ENCODE assay signal across 1 cellular context in the genomic region with DNA sequence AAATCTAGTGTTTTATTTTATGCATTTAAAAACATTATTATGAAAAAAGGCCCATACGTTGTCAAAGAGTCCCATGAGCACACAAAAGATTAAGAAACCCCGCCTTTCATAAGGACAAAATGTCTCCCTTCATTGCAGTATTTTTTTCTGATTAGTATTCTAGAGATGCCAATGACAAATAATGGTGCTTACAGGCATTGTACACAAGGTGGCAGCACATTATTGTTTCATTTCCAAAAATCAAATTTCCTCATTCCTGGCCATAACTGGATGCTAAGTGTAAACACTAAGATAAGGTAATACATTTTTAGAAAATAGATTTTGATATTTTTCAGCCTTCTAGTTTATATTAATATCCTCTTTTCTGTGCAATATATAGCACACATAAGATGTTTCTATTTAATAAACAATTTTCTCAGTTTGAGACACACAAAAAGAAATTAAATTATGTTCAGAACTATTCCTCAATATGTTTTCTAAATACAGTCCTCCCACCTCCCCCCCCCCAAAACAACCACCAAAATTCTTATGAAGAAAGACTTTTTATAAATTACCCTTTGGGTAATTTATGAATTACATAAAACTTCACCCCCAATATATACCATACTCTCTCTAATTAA.
A peak's percentile ranks its signal among the peaks of the same experiment; 100 is the strongest.
TF ChIP-seq lines count a peak whose summit lies in the region.

No MANE protein-coding gene starts in this region.

TF ChIP-seq in HepG2, 621 proteins besides CTCF, POLR2A, EP300 and RAD21 (continued from another document):
- TF ChIP-seq IRF9 (CRISPR knock-in tag; IDR thresholded peaks at IDR 0.05; ENCODE audit: borderline replicate concordance) = no peak
- no peak for TF ChIP-seq ETV5 (CRISPR knock-in tag; IDR thresholded peaks at IDR 0.05; ENCODE audit: borderline replicate concordance)
- TF ChIP-seq ELF3 (CRISPR knock-in tag; IDR thresholded peaks at IDR 0.05) = peak; percentile 45; the same call in 1 of the 2 replicates
- no peak for TF ChIP-seq ZNF616 (CRISPR knock-in tag; IDR thresholded peaks at IDR 0.05; ENCODE audit: low read depth)
- peak; percentile 54 for TF ChIP-seq STAG1 (CRISPR knock-in tag; IDR thresholded peaks at IDR 0.05)
- no peak for TF ChIP-seq SP2 (CRISPR knock-in tag; IDR thresholded peaks at IDR 0.05)
- 0 out of 2 replicates have a peak, but pooled peaks have one; percentile 8 for TF ChIP-seq FOXA3 (CRISPR knock-in tag; IDR thresholded peaks at IDR 0.05)
- TF ChIP-seq CENPX (CRISPR knock-in tag; IDR thresholded peaks at IDR 0.05) = no peak
- no peak for TF ChIP-seq TOPORS (CRISPR knock-in tag; IDR thresholded peaks at IDR 0.05)
- peak; percentile 57 for TF ChIP-seq SMC3 (IDR thresholded peaks at IDR 0.05; ENCODE audit: low read length)
- no peak for TF ChIP-seq KDM6A (CRISPR knock-in tag; IDR thresholded peaks at IDR 0.05; ENCODE audit: low read depth)
- TF ChIP-seq PAXIP1 (CRISPR knock-in tag; conservative IDR thresholded peaks at IDR 0.05) = no peak
- no peak for TF ChIP-seq AHR (CRISPR knock-in tag; IDR thresholded peaks at IDR 0.05)
- TF ChIP-seq, protein P1, sequence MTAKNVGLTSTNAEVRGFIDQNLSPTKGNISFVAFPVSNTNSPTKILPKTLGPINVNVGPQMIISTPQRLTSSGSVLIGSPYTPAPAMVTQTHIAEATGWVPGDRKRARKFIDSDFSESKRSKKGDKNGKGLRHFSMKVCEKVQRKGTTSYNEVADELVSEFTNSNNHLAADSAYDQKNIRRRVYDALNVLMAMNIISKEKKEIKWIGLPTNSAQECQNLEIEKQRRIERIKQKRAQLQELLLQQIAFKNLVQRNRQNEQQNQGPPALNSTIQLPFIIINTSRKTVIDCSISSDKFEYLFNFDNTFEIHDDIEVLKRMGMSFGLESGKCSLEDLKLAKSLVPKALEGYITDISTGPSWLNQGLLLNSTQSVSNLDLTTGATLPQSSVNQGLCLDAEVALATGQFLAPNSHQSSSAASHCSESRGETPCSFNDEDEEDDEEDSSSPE (CRISPR knock-in tag; IDR thresholded peaks at IDR 0.05) = no peak
- TF ChIP-seq, protein P2, sequence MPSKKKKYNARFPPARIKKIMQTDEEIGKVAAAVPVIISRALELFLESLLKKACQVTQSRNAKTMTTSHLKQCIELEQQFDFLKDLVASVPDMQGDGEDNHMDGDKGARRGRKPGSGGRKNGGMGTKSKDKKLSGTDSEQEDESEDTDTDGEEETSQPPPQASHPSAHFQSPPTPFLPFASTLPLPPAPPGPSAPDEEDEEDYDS (CRISPR knock-in tag; IDR thresholded peaks at IDR 0.05) = no peak
- TF ChIP-seq TOE1 (CRISPR knock-in tag; IDR thresholded peaks at IDR 0.05) = no peak
- TF ChIP-seq, protein P3, sequence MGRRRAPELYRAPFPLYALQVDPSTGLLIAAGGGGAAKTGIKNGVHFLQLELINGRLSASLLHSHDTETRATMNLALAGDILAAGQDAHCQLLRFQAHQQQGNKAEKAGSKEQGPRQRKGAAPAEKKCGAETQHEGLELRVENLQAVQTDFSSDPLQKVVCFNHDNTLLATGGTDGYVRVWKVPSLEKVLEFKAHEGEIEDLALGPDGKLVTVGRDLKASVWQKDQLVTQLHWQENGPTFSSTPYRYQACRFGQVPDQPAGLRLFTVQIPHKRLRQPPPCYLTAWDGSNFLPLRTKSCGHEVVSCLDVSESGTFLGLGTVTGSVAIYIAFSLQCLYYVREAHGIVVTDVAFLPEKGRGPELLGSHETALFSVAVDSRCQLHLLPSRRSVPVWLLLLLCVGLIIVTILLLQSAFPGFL (CRISPR knock-in tag; IDR thresholded peaks at IDR 0.05) = no peak
- peak; percentile 37 for TF ChIP-seq HNRNPK (IDR thresholded peaks at IDR 0.05; ENCODE audit: low read depth, low read length, poor library complexity, severe bottlenecking)
- no peak for TF ChIP-seq ZNF264 (CRISPR knock-in tag; IDR thresholded peaks at IDR 0.05)
- no peak for TF ChIP-seq RAD51 (IDR thresholded peaks at IDR 0.05; ENCODE audit: borderline replicate concordance)
- no peak for TF ChIP-seq ZNF343 (CRISPR knock-in tag; IDR thresholded peaks at IDR 0.05)
- TF ChIP-seq MIER2 (CRISPR knock-in tag; IDR thresholded peaks at IDR 0.05) = no peak
- no peak for TF ChIP-seq KAT7 (CRISPR knock-in tag; IDR thresholded peaks at IDR 0.05; ENCODE audit: borderline replicate concordance)
- no peak for TF ChIP-seq ZFP36L2 (CRISPR knock-in tag; IDR thresholded peaks at IDR 0.05)
- TF ChIP-seq, protein P4, sequence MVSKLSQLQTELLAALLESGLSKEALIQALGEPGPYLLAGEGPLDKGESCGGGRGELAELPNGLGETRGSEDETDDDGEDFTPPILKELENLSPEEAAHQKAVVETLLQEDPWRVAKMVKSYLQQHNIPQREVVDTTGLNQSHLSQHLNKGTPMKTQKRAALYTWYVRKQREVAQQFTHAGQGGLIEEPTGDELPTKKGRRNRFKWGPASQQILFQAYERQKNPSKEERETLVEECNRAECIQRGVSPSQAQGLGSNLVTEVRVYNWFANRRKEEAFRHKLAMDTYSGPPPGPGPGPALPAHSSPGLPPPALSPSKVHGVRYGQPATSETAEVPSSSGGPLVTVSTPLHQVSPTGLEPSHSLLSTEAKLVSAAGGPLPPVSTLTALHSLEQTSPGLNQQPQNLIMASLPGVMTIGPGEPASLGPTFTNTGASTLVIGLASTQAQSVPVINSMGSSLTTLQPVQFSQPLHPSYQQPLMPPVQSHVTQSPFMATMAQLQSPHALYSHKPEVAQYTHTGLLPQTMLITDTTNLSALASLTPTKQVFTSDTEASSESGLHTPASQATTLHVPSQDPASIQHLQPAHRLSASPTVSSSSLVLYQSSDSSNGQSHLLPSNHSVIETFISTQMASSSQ (IDR thresholded peaks at IDR 0.05; ENCODE audit: low read depth) = no peak
- TF ChIP-seq, protein P4 (CRISPR knock-in tag; IDR thresholded peaks at IDR 0.05; ENCODE audit: borderline replicate concordance) = no peak
- TF ChIP-seq, protein P5, sequence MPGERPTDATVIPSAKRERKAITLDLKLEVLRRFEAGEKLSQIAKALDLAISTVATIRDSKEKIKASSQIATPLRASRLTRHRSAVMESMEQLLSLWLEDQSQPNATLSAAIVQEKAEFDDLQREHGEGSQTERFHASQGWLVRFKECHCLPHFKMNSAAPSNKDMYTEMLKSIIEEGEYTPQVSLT (CRISPR knock-in tag; IDR thresholded peaks at IDR 0.05; ENCODE audit: borderline replicate concordance, low read depth) = no peak
- no peak for TF ChIP-seq ZNF136 (CRISPR knock-in tag; IDR thresholded peaks at IDR 0.05; ENCODE audit: low read depth)
- TF ChIP-seq NBN (conservative IDR thresholded peaks at IDR 0.05) = no peak
- no peak for TF ChIP-seq RXRB (CRISPR knock-in tag; IDR thresholded peaks at IDR 0.05; ENCODE audit: borderline replicate concordance)
- no peak for TF ChIP-seq ZSCAN9 (CRISPR knock-in tag; IDR thresholded peaks at IDR 0.05; ENCODE audit: borderline replicate concordance)
- TF ChIP-seq FOSL2 (CRISPR knock-in tag; IDR thresholded peaks at IDR 0.05) = no peak
- TF ChIP-seq SP4 (CRISPR knock-in tag; IDR thresholded peaks at IDR 0.05) = no peak
- TF ChIP-seq, protein P6, sequence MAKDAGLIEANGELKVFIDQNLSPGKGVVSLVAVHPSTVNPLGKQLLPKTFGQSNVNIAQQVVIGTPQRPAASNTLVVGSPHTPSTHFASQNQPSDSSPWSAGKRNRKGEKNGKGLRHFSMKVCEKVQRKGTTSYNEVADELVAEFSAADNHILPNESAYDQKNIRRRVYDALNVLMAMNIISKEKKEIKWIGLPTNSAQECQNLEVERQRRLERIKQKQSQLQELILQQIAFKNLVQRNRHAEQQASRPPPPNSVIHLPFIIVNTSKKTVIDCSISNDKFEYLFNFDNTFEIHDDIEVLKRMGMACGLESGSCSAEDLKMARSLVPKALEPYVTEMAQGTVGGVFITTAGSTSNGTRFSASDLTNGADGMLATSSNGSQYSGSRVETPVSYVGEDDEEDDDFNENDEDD (CRISPR knock-in tag; IDR thresholded peaks at IDR 0.05; ENCODE audit: borderline replicate concordance) = no peak
- no peak for TF ChIP-seq ZBTB2 (CRISPR knock-in tag; IDR thresholded peaks at IDR 0.05; ENCODE audit: low read depth)
